In the genomic region with DNA sequence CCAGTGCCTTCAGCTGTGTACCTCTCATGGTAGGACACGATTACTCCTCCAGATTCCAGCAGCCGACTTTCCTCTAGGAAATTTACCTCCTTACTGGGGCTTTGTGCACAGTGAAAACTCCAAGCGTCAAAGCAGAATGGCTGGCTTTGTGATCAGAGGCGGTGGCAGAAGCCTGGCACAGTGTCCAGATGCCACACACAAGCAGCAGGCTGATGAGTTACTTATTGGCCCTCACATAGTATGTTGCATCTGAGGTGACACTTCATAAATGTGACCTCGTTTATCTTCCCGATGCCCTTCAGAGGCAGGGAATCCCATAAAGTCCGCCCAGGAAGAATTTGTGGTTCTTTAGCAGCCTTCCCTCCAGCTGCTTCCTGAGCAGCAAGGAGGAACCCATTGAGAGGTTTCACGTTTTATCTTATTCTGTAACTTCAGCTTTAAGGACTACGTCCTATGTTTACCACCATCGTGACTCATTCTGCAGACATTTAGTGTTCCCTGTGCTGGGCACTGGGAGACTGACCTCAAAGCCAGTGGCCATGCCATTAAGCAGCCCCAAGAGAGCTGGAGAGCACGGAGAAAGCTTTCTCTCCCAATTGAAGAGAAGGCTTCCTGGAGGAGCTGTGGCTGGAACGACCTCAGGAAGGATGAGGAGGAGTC, we compare ENCODE assay signal across 11 cellular contexts.
DNase-seq lines count a peak whose midpoint lies in the region; ATAC-seq and TF ChIP-seq lines count a peak whose summit lies in the region.
"Had no signal": no experiment of that assay in that cellular context is flagged by ENCODE, and none has a peak within 500 bp of the region (broad histone marks: within the 10 kb centered on the region; RNA-seq: fewer than 3 reads in every experiment).

No MANE protein-coding gene starts in this region.

- no peaks in the 10 kb centered on the region for H3K4me1 Mint-ChIP-seq in activated CD4-positive, alpha-beta memory T cell treated with anti-CD3 and anti-CD28 coated beads, Interleukin-2, amount 10 ng/mL, durations not matched to agents 7 days and 5 days

- POLR2A ChIA-PET in activated CD4-positive, alpha-beta memory T cell treated with anti-CD3 and anti-CD28 coated beads, Interleukin-2, amount 10 ng/mL, durations not matched to agents 7 days and 5 days (lab: Charles Lee), result no interaction called here

- H3K4me3 ChIP-seq in skeletal muscle cell (ENCODE audit: low read depth, low read length), result no peak overlapping the region
- H3K4me3 ChIP-seq in Peyer's patch, result no peak overlapping the region
- H3K4me3 ChIP-seq: coronary artery had no signal

- H3K4me3 Mint-ChIP-seq in activated CD4-positive, alpha-beta memory T cell treated with anti-CD3 and anti-CD28 coated beads, Interleukin-2, amount 10 ng/mL, durations not matched to agents 7 days and 5 days, result no peak overlapping the region
- H3K4me3 Mint-ChIP-seq: T-helper 1 cell treated with Interleukin-12 subunit alpha and Interleukin-12 subunit beta and Interleukin-4 antibody, amounts not matched to agents 30 μg/mL and 1 μg/mL, for 36 hours had no signal

- DNase-seq in GM04504 (ENCODE audit: low read depth) (peak; percentile 20), RKO (ENCODE audit: low spot score) (peak; percentile 11), fibroblast of gingiva (ENCODE audit: low read depth) (peak; percentile 26), skeletal muscle cell (ENCODE audit: low read depth) (peak; percentile 19), Peyer's patch (no peak)
- no peak for DNase-seq in activated CD4-positive, alpha-beta memory T cell treated with anti-CD3 and anti-CD28 coated beads, Interleukin-2, amount 10 ng/mL, durations not matched to agents 7 days and 5 days
- DNase-seq: activated T-cell treated with anti-CD3 and anti-CD28 coated beads for 4 hours, NCI-H446 treated with DMSO at 0.1 percent for 48 hours had no signal

- H3K4me1 ChIP-seq in Peyer's patch, result no peaks in the 10 kb centered on the region

- ATAC-seq in GM18861 (IDR thresholded peaks at IDR 0.05; ENCODE audit: unreplicated experiment), result no peak

- CTCF ChIA-PET in activated CD4-positive, alpha-beta memory T cell treated with anti-CD3 and anti-CD28 coated beads, Interleukin-2, amount 10 ng/mL, durations not matched to agents 7 days and 5 days (lab: Charles Lee), result no interaction called here

- H3K9me3 ChIP-seq in Peyer's patch, result no peaks in the 10 kb centered on the region

- no peak overlapping the region for H3K27ac ChIP-seq in Peyer's patch
- H3K27ac ChIP-seq: coronary artery had no signal

- H3K36me3 ChIP-seq in Peyer's patch, result no peaks in the 10 kb centered on the region

- H3K27ac Mint-ChIP-seq in activated CD4-positive, alpha-beta memory T cell treated with anti-CD3 and anti-CD28 coated beads, Interleukin-2, amount 10 ng/mL, durations not matched to agents 7 days and 5 days, result no peak overlapping the region
- H3K27ac Mint-ChIP-seq: T-helper 1 cell treated with Interleukin-12 subunit alpha and Interleukin-12 subunit beta and Interleukin-4 antibody, amounts not matched to agents 30 μg/mL and 1 μg/mL, for 36 hours had no signal

- TF ChIP-seq POLR2A in Peyer's patch (IDR thresholded peaks at IDR 0.05), result no peak

- no peaks in the 10 kb centered on the region for H3K27me3 ChIP-seq in Peyer's patch

- peaks cover 4% of the 10 kb centered on the region for H3K9me3 Mint-ChIP-seq in activated CD4-positive, alpha-beta memory T cell treated with anti-CD3 and anti-CD28 coated beads, Interleukin-2, amount 10 ng/mL, durations not matched to agents 7 days and 5 days
- H3K9me3 Mint-ChIP-seq: T-helper 1 cell treated with Interleukin-12 subunit alpha and Interleukin-12 subunit beta and Interleukin-4 antibody, amounts not matched to agents 30 μg/mL and 1 μg/mL, for 36 hours had no signal

- H3K27me3 Mint-ChIP-seq in activated CD4-positive, alpha-beta memory T cell treated with anti-CD3 and anti-CD28 coated beads, Interleukin-2, amount 10 ng/mL, durations not matched to agents 7 days and 5 days, result no peaks in the 10 kb centered on the region

- no peak for TF ChIP-seq CTCF in Peyer's patch (IDR thresholded peaks at IDR 0.05)

- H3K36me3 Mint-ChIP-seq in activated CD4-positive, alpha-beta memory T cell treated with anti-CD3 and anti-CD28 coated beads, Interleukin-2, amount 10 ng/mL, durations not matched to agents 7 days and 5 days (ENCODE audit: low read depth), result no peaks in the 10 kb centered on the region

Comparison
In these comparisons a context has a peak if more than half of its experiments do, and no peak if none do; other contexts are left out.
1. DNase-seq: peak in GM04504 (single experiment), RKO (single experiment), fibroblast of gingiva (single experiment) and skeletal muscle cell (single experiment); none in Peyer's patch (0 of 3) and activated CD4-positive, alpha-beta memory T cell treated with anti-CD3 and anti-CD28 coated beads, Interleukin-2, amount 10 ng/mL, durations not matched to agents 7 days and 5 days (single experiment).